In genomic region chr6:7390218-7390878, GRCh38 we compare ENCODE assay signal across 9 cellular contexts. TPM values are rescaled to one million over a fixed set of nuclear protein-coding genes. Genes with fewer than 3 reads are reported as not detected.
DNase-seq lines count a peak whose midpoint lies in the region; ATAC-seq and TF ChIP-seq lines count a peak whose summit lies in the region.
"Had no signal": no experiment of that assay in that cellular context is flagged by ENCODE, and none has a peak within 500 bp of the region (broad histone marks: within the 10 kb centered on the region; RNA-seq: fewer than 3 reads in every experiment).

No MANE protein-coding gene starts in this region.

- intact Hi-C loops in thyroid gland (cut with DNase I), result loop anchor here (2.0 to 5.0 kb wide), 2 partner anchors 78 to 113 kb away; partner anchors contain the start of gene SSR1

- peak; percentile 1; the same call in 1 of the 2 replicates for TF ChIP-seq CTCF in AG10803 (conservative IDR thresholded peaks at IDR 0.05; ENCODE audit: low read length)
- no peak for TF ChIP-seq CTCF in liver (IDR thresholded peaks at IDR 0.05; ENCODE audit: low read depth, low read length, missing input control)
- TF ChIP-seq CTCF in thyroid gland (IDR thresholded peaks at IDR 0.05), result no peak

- H3K9me3 ChIP-seq in liver (ENCODE audit: control insufficient read depth in 4 of 4, low read length in 3 of 4) (no peaks in the 10 kb centered on the region), thyroid gland (no peaks in the 10 kb centered on the region)

- H3K9ac ChIP-seq in liver (ENCODE audit: low read depth in 1 of 2, low read length in 2 of 2), result peak overlapping the region; percentile 84 to 94

- TF ChIP-seq RAD21 in liver (IDR thresholded peaks at IDR 0.05), result peak in 1 of 2 donors; percentile 38

- DNase-seq in AG10803 (ENCODE audit: low read depth) (no peak), thyroid gland (no peak), AG20443 (ENCODE audit: low spot score) (no peak), NK-92 (lab: John Stamatoyannopoulos, UW; ENCODE audit: unreplicated experiment) (no peak)

- no peak for TF ChIP-seq POLR2A in thyroid gland (IDR thresholded peaks at IDR 0.05)

- H3K4me1 ChIP-seq in liver (ENCODE audit: control insufficient read depth in 4 of 4, insufficient read depth in 4 of 4, low read length in 3 of 4), result peaks cover 6 to 18% (median 14%) of the 10 kb centered on the region in 4 donors
- H3K4me1 ChIP-seq in thyroid gland, result peaks cover 11 to 22% of the 10 kb centered on the region in 2 donors

- ATAC-seq in GM19025 (IDR thresholded peaks at IDR 0.05; ENCODE audit: low read depth, unreplicated experiment) (peak; percentile 8), HG03457 (IDR thresholded peaks at IDR 0.05; ENCODE audit: unreplicated experiment) (peak; percentile 11)

- 1 to 3% (median 2%) methylated on average over 14 of the region's 14 CpGs for WGBS in adipose tissue, 3 donors
- WGBS in liver, result 2% methylated on average over 14 of the region's 14 CpGs
- 5 to 6% methylated on average over 14 of the region's 14 CpGs for WGBS in thyroid gland, 2 donors

- H3K36me3 ChIP-seq in liver (ENCODE audit: control insufficient read depth in 4 of 4, insufficient read depth in 3 of 4, low read depth in 1 of 4, low read length in 3 of 4), result peaks cover 0 to 8% (median 7%) of the 10 kb centered on the region in 4 donors
- H3K36me3 ChIP-seq in thyroid gland, result peaks cover 4 to 15% of the 10 kb centered on the region in 2 donors

- peak overlapping the region; percentile 83 for H3K4me3 ChIP-seq in AG10803 (ENCODE audit: low read length)
- H3K4me3 ChIP-seq in liver (ENCODE audit: low read depth in 1 of 3, low read length in 3 of 3), result peak overlapping the region; percentile 71 to 98 (median 83)
- peak overlapping the region; percentile 43 to 86 (median 78) for H3K4me3 ChIP-seq in thyroid gland (replicated peaks in 1 of 3)

- H3K27me3 ChIP-seq in liver (ENCODE audit: control insufficient read depth in 4 of 4, insufficient read depth in 4 of 4, low read length in 3 of 4), result no peaks in the 10 kb centered on the region
- no peaks in the 10 kb centered on the region for H3K27me3 ChIP-seq in thyroid gland

- H3K27ac ChIP-seq in adipose tissue (ENCODE audit: low read depth, low read length) (peak overlapping the region; percentile 30), liver (ENCODE audit: low read depth in 1 of 2, low read length in 2 of 2) (peak overlapping the region; percentile 87 to 89), thyroid gland (peak overlapping the region; percentile 38 to 88 (median 85))

TF ChIP-seq in liver, 16 proteins besides CTCF, POLR2A, EP300 and RAD21:
- no peak for TF ChIP-seq TAF1 (conservative IDR thresholded peaks at IDR 0.05)
- TF ChIP-seq YY1 (IDR thresholded peaks at IDR 0.05), result no peak
- TF ChIP-seq JUND (IDR thresholded peaks at IDR 0.05), result no peak

RNA-seq across cellular contexts. Expression of gene RIOK1, which starts 0.7 kb away (rescaled TPM):
- polyA plus RNA-seq in adipose tissue (10 to 100 TPM in 2 of 3 donors, 1 to 10 TPM in 1; 7.2 to 19.9 (median 17.3) TPM), liver (1 to 10 TPM; 4.8 to 5.9 TPM)
- total RNA-seq in liver (1 to 10 TPM; 7.3 to 10.0 TPM), thyroid gland (10 to 100 TPM; 11.3 to 17.5 (median 15.8) TPM)

RNA-seq across cellular contexts. Expression of gene CAGE1, which starts 0.8 kb away (rescaled TPM):
- polyA plus RNA-seq in adipose tissue (not detected), liver (not detected)
- total RNA-seq in liver (under 1 TPM in 1 of 2 donors, not detected in 1; 0.08 TPM), thyroid gland (under 1 TPM in 1 of 4 donors, not detected in 3; 0.20 TPM)
- total RNA-seq: LHCN-M2 had no signal

Comparison
In these comparisons a context has a peak if more than half of its experiments do, and no peak if none do; other contexts are left out.
1. H3K27ac ChIP-seq: peak in every context shown above with its lines; median percentile 88 in liver; 85 in thyroid gland; 30 in adipose tissue.